20 cellular contexts compared by ENCODE assay signal in genomic region chr3:177607596-177607995, GRCh38.
DNase-seq lines count a peak whose midpoint lies in the region; ATAC-seq and TF ChIP-seq lines count a peak whose summit lies in the region.
"Had no signal": no experiment of that assay in that cellular context is flagged by ENCODE, and none has a peak within 500 bp of the region (broad histone marks: within the 10 kb centered on the region; RNA-seq: fewer than 3 reads in every experiment).

No MANE protein-coding gene starts in this region.

- intact Hi-C loops in activated CD8-positive, alpha-beta T cell treated with anti-CD3 and anti-CD28 coated beads for 36 hours (cut with micrococcal nuclease), result no loop called here

- peaks cover 4% of the 10 kb centered on the region for H3K9me3 Mint-ChIP-seq in stimulated activated memory B cell treated with anti-CD40 and anti-IgM and Interleukin-4, amounts not matched to agents 10 μg/mL and 1 μg/mL and 100 μg/mL, for 72 hours
- peaks cover 0 to 5% (median 0%) of the 10 kb centered on the region in 9 donors for H3K9me3 Mint-ChIP-seq in naive thymus-derived CD8-positive, alpha-beta T cell
- peaks cover 3% of the 10 kb centered on the region for H3K9me3 Mint-ChIP-seq in activated CD8-positive, alpha-beta T cell treated with anti-CD3 and anti-CD28 coated beads for 36 hours

- ATAC-seq in stimulated activated memory B cell treated with anti-CD40 and anti-IgM and Interleukin-4, amounts not matched to agents 10 μg/mL and 1 μg/mL and 100 μg/mL, for 72 hours, result no peak
- ATAC-seq in naive thymus-derived CD8-positive, alpha-beta T cell, result no peak
- ATAC-seq in activated CD8-positive, alpha-beta T cell treated with anti-CD3 and anti-CD28 coated beads for 36 hours, result no peak
- ATAC-seq: heart right ventricle had no signal

- DNase-seq in NCI-H2171 treated with DMSO at 0.1 percent for 48 hours (lab: John Stamatoyannopoulos, UW) (peak; percentile 11), NCI-H2171 (lab: John Stamatoyannopoulos, UW) (no peak), NCI-H774 (lab: John Stamatoyannopoulos, UW) (peak; percentile 63), fibroblast of peridontal ligament (ENCODE audit: extremely low read depth) (peak; percentile 49), Peyer's patch (no peak)
- no peak for DNase-seq in naive thymus-derived CD8-positive, alpha-beta T cell
- no peak for DNase-seq in activated CD8-positive, alpha-beta T cell treated with anti-CD3 and anti-CD28 coated beads for 36 hours
- DNase-seq: activated CD4-positive, CD25-positive, alpha-beta regulatory T cell treated with anti-CD3 and anti-CD28 coated beads, Interleukin-2, amount 50 U/mL, for 72 hours; colonic mucosa; GDM1; H7; heart right ventricle; NCI-H1436 treated with DMSO at 0.1 percent for 48 hours; NCI-H524; OCI-M1; ovary; stimulated activated CD4-positive, alpha-beta T cell treated with anti-CD3 and anti-CD28 coated beads, Interleukin-4, amount 100 ng/mL, for 1 hour had no signal

- peaks cover 0 to 21% (median 0%) of the 10 kb centered on the region in 4 donors for H3K4me1 ChIP-seq in Peyer's patch

- H3K4me3 Mint-ChIP-seq in stimulated activated memory B cell treated with anti-CD40 and anti-IgM and Interleukin-4, amounts not matched to agents 10 μg/mL and 1 μg/mL and 100 μg/mL, for 72 hours, result no peak overlapping the region
- no peak overlapping the region for H3K4me3 Mint-ChIP-seq in naive thymus-derived CD8-positive, alpha-beta T cell
- no peak overlapping the region for H3K4me3 Mint-ChIP-seq in activated CD8-positive, alpha-beta T cell treated with anti-CD3 and anti-CD28 coated beads for 36 hours
- H3K4me3 Mint-ChIP-seq: activated naive CD8-positive, alpha-beta T cell had no signal

- CTCF ChIA-PET in activated CD8-positive, alpha-beta T cell treated with anti-CD3 and anti-CD28 coated beads for 36 hours (lab: Charles Lee), result no interaction called here

- H3K27me3 Mint-ChIP-seq in stimulated activated memory B cell treated with anti-CD40 and anti-IgM and Interleukin-4, amounts not matched to agents 10 μg/mL and 1 μg/mL and 100 μg/mL, for 72 hours, result no peaks in the 10 kb centered on the region
- H3K27me3 Mint-ChIP-seq in naive thymus-derived CD8-positive, alpha-beta T cell, result no peaks in the 10 kb centered on the region
- no peaks in the 10 kb centered on the region for H3K27me3 Mint-ChIP-seq in activated CD8-positive, alpha-beta T cell treated with anti-CD3 and anti-CD28 coated beads for 36 hours
- H3K27me3 Mint-ChIP-seq: activated naive CD8-positive, alpha-beta T cell had no signal

- H3K27me3 ChIP-seq in Peyer's patch, result no peaks in the 10 kb centered on the region
- H3K27me3 ChIP-seq: BLaER1 treated with 17β-estradiol and CSF1 and Interleukin-3, amounts not matched to agents 10 nM and 100 nM; colonic mucosa; heart right ventricle; ovary had no signal

- peak overlapping the region; percentile 40 for H3K27ac Mint-ChIP-seq in stimulated activated memory B cell treated with anti-CD40 and anti-IgM and Interleukin-4, amounts not matched to agents 10 μg/mL and 1 μg/mL and 100 μg/mL, for 72 hours
- H3K27ac Mint-ChIP-seq in naive thymus-derived CD8-positive, alpha-beta T cell, result peak overlapping the region in 1 of 10 donors; percentile 39
- no peak overlapping the region for H3K27ac Mint-ChIP-seq in activated CD8-positive, alpha-beta T cell treated with anti-CD3 and anti-CD28 coated beads for 36 hours
- H3K27ac Mint-ChIP-seq: activated naive CD8-positive, alpha-beta T cell had no signal

- no peaks in the 10 kb centered on the region for H3K9me3 ChIP-seq in Peyer's patch
- H3K9me3 ChIP-seq: colonic mucosa, ovary had no signal

- POLR2A ChIA-PET in naive thymus-derived CD8-positive, alpha-beta T cell (lab: Charles Lee), result interaction anchor here (0.7 to 1.0 kb wide), 2 partner anchors 35 to 70 kb away, joined by 3 read pairs; no protein-coding TSS in a partner anchor
- POLR2A ChIA-PET in activated CD8-positive, alpha-beta T cell treated with anti-CD3 and anti-CD28 coated beads for 36 hours (lab: Charles Lee), result interaction anchor here (1.8 kb wide), 1 partner anchor 9 kb away, joined by 5 read pairs; no protein-coding TSS in a partner anchor

- H3K4me1 Mint-ChIP-seq in stimulated activated memory B cell treated with anti-CD40 and anti-IgM and Interleukin-4, amounts not matched to agents 10 μg/mL and 1 μg/mL and 100 μg/mL, for 72 hours, result peaks cover 15% of the 10 kb centered on the region
- H3K4me1 Mint-ChIP-seq in naive thymus-derived CD8-positive, alpha-beta T cell, result peaks cover 15 to 33% (median 29%) of the 10 kb centered on the region in 4 donors
- H3K4me1 Mint-ChIP-seq in activated CD8-positive, alpha-beta T cell treated with anti-CD3 and anti-CD28 coated beads for 36 hours (ENCODE audit: low read depth), result peaks cover 27% of the 10 kb centered on the region

- no peak for TF ChIP-seq POLR2A in Peyer's patch (IDR thresholded peaks at IDR 0.05)

- H3K27ac ChIP-seq in Peyer's patch, result no peak overlapping the region
- H3K27ac ChIP-seq: BLaER1 treated with 17β-estradiol and CSF1 and Interleukin-3, amounts not matched to agents 10 nM and 100 nM; colonic mucosa; heart right ventricle; ovary had no signal

- H3K4me3 ChIP-seq in Peyer's patch, result no peak overlapping the region
- H3K4me3 ChIP-seq: BLaER1 treated with 17β-estradiol and CSF1 and Interleukin-3, amounts not matched to agents 10 nM and 100 nM; colonic mucosa; heart right ventricle; ovary had no signal

- no peaks in the 10 kb centered on the region for H3K36me3 ChIP-seq in Peyer's patch
- H3K36me3 ChIP-seq: BLaER1 treated with 17β-estradiol and CSF1 and Interleukin-3, amounts not matched to agents 10 nM and 100 nM; colonic mucosa; heart right ventricle; ovary had no signal

- H3K36me3 Mint-ChIP-seq in stimulated activated memory B cell treated with anti-CD40 and anti-IgM and Interleukin-4, amounts not matched to agents 10 μg/mL and 1 μg/mL and 100 μg/mL, for 72 hours, result no peaks in the 10 kb centered on the region
- H3K36me3 Mint-ChIP-seq in naive thymus-derived CD8-positive, alpha-beta T cell, result peaks cover 0 to 8% (median 5%) of the 10 kb centered on the region in 3 donors
- no peaks in the 10 kb centered on the region for H3K36me3 Mint-ChIP-seq in activated CD8-positive, alpha-beta T cell treated with anti-CD3 and anti-CD28 coated beads for 36 hours (ENCODE audit: low read depth)

- TF ChIP-seq CTCF in Peyer's patch (IDR thresholded peaks at IDR 0.05), result no peak
- no peak for TF ChIP-seq CTCF in activated CD8-positive, alpha-beta T cell treated with anti-CD3 and anti-CD28 coated beads for 36 hours (IDR thresholded peaks at IDR 0.05)

Comparison
In these comparisons a context has a peak if more than half of its experiments do, and no peak if none do; other contexts are left out.
1. DNase-seq: peak in NCI-H2171 treated with DMSO at 0.1 percent for 48 hours (single experiment), NCI-H774 (single experiment) and fibroblast of peridontal ligament (single experiment); none in NCI-H2171 (single experiment), naive thymus-derived CD8-positive, alpha-beta T cell (0 of 10), Peyer's patch (0 of 3) and activated CD8-positive, alpha-beta T cell treated with anti-CD3 and anti-CD28 coated beads for 36 hours (single experiment).